ENCODE assay signal across 20 cellular contexts in the genomic region with DNA sequence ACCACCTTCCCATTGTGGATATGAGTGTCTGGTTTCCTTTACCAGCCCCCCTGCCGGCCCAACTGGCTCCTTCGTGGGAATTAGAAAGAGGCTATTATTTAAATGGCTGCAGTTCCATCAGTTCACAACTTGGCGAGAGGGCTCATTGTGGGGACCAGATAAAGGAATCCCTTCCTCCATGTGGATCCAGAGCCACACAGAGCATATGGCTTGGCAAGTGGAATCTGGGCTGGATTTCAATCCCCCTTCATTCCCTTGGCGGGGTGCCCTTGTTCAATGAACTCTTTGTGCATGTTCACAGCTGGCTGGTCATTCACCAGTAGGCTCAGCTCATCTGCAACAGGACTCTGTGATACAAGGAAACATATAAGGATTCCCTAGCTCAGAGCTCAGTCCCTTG.
DNase-seq lines count a peak whose midpoint lies in the region; ATAC-seq lines count a peak whose summit lies in the region.
"Had no signal": no experiment of that assay in that cellular context is flagged by ENCODE, and none has a peak within 500 bp of the region (broad histone marks: within the 10 kb centered on the region; RNA-seq: fewer than 3 reads in every experiment).

No MANE protein-coding gene starts in this region.

- peak; percentile 14 for DNase-seq in NCI-H748 (lab: John Stamatoyannopoulos, UW; ENCODE audit: unreplicated experiment)
- no peak for DNase-seq in NCI-H748 treated with DMSO at 0.1 percent for 48 hours (lab: John Stamatoyannopoulos, UW)
- DNase-seq in astrocyte of the hippocampus (ENCODE audit: low read depth, low spot score): peak; percentile 48
- peak; percentile 13 for DNase-seq in iPS-NIHi11 (ENCODE audit: low spot score)
- DNase-seq in superior temporal gyrus (ENCODE audit: extremely low spot score): peak; percentile 89
- no peak for DNase-seq in hepatic stellate cell (ENCODE audit: low spot score)
- no peak for DNase-seq in ureter (ENCODE audit: low spot score)
- DNase-seq: activated CD4-positive, alpha-beta T cell treated with anti-CD3 and anti-CD28 coated beads, Interleukin-2, amount 50 U/mL, for 4 hours; activated T-cell treated with anti-CD3 and anti-CD28 coated beads, Interleukin-2, amount 50 U/mL, for 24 hours; CD4-positive, alpha-beta memory T cell; foreskin fibroblast; islet precursor cell; NCI-H524; pancreas; spleen; stimulated activated naive B cell treated with anti-CD40 and anti-IgM and Interleukin-4, amounts not matched to agents 10 μg/mL and 1 μg/mL and 100 μg/mL, for 72 hours had no signal

- no peak for ATAC-seq in HG03469 (IDR thresholded peaks at IDR 0.05; ENCODE audit: unreplicated experiment)
- ATAC-seq: activated naive CD4-positive, alpha-beta T cell treated with anti-CD3 and anti-CD28 coated beads, Interleukin-2, amount 50 U/mL, for 72 hours; GM12878; HCT116; pancreas; stimulated activated naive B cell treated with anti-CD40 and anti-IgM and Interleukin-4, amounts not matched to agents 10 μg/mL and 1 μg/mL and 100 μg/mL, for 72 hours had no signal

Comparison
In these comparisons a context has a peak if more than half of its experiments do, and no peak if none do; other contexts are left out.
1. DNase-seq: peak in NCI-H748 (single experiment), astrocyte of the hippocampus (single experiment), iPS-NIHi11 (single experiment) and superior temporal gyrus (single experiment); none in NCI-H748 treated with DMSO at 0.1 percent for 48 hours (single experiment), hepatic stellate cell (single experiment) and ureter (single experiment).